ENCODE assay signal across 1 cellular context in genomic region chr20:44450938-44451450, GRCh38.
A peak's percentile ranks its signal among the peaks of the same experiment; 100 is the strongest.
TF ChIP-seq lines count a peak whose summit lies in the region.

No MANE protein-coding gene starts in this region.

TF ChIP-seq in HepG2, 621 proteins besides CTCF, POLR2A, EP300 and RAD21 (continued from another document and continues in another):
- TF ChIP-seq ZSCAN21 (CRISPR knock-in tag; IDR thresholded peaks at IDR 0.05; ENCODE audit: borderline replicate concordance) = no peak
- TF ChIP-seq ZNF749 (CRISPR knock-in tag; IDR thresholded peaks at IDR 0.05; ENCODE audit: borderline replicate concordance) = no peak
- 0 out of 2 replicates have a peak, but pooled peaks have one; percentile 38 for TF ChIP-seq DPF2 (CRISPR knock-in tag; IDR thresholded peaks at IDR 0.05; ENCODE audit: borderline replicate concordance, low read depth)
- 0 out of 2 replicates have a peak, but pooled peaks have one; percentile 25 for TF ChIP-seq ZNF512B (CRISPR knock-in tag; IDR thresholded peaks at IDR 0.05; ENCODE audit: borderline replicate concordance)
- TF ChIP-seq NR2F1 (CRISPR knock-in tag; IDR thresholded peaks at IDR 0.05) = no peak
- no peak for TF ChIP-seq ZNF703 (CRISPR knock-in tag; IDR thresholded peaks at IDR 0.05; ENCODE audit: borderline replicate concordance)
- no peak for TF ChIP-seq ZNF879 (CRISPR knock-in tag; IDR thresholded peaks at IDR 0.05)
- 0 out of 2 replicates have a peak, but pooled peaks have one; percentile 20 for TF ChIP-seq YEATS4 (CRISPR knock-in tag; IDR thresholded peaks at IDR 0.05; ENCODE audit: borderline replicate concordance)
- peak; percentile 27; the same call in 1 of the 2 replicates for TF ChIP-seq ZNF230 (CRISPR knock-in tag; IDR thresholded peaks at IDR 0.05)
- TF ChIP-seq ZNF136 (CRISPR knock-in tag; IDR thresholded peaks at IDR 0.05; ENCODE audit: low read depth) = no peak
- TF ChIP-seq SRY (CRISPR knock-in tag; IDR thresholded peaks at IDR 0.05) = no peak
- TF ChIP-seq POLR2AphosphoS5 (IDR thresholded peaks at IDR 0.05; ENCODE audit: low read depth, low read length) = no peak
- TF ChIP-seq ZNF280D (CRISPR knock-in tag; IDR thresholded peaks at IDR 0.05) = 0 out of 2 replicates have a peak, but pooled peaks have one; percentile 14
- TF ChIP-seq XBP1 (CRISPR knock-in tag; IDR thresholded peaks at IDR 0.05) = no peak
- peak; percentile 54; the same call in 1 of the 2 replicates for TF ChIP-seq HNF1B (CRISPR knock-in tag; IDR thresholded peaks at IDR 0.05)
- no peak for TF ChIP-seq CENPX (CRISPR knock-in tag; IDR thresholded peaks at IDR 0.05)
- TF ChIP-seq XRCC5 (optimal IDR thresholded peaks at IDR 0.05; ENCODE audit: low read length) = no peak
- no peak for TF ChIP-seq LCORL (IDR thresholded peaks at IDR 0.05)
- 0 out of 2 replicates have a peak, but pooled peaks have one; percentile 31 for TF ChIP-seq LCORL (CRISPR knock-in tag; IDR thresholded peaks at IDR 0.05)
- TF ChIP-seq TGIF2 (CRISPR knock-in tag; IDR thresholded peaks at IDR 0.05) = no peak
- TF ChIP-seq RARA (CRISPR knock-in tag; IDR thresholded peaks at IDR 0.05) = no peak
- TF ChIP-seq ZGPAT (CRISPR knock-in tag; IDR thresholded peaks at IDR 0.05) = peak; percentile 17; the same call in 1 of the 2 replicates
- peak; percentile 12; the same call in 1 of the 2 replicates for TF ChIP-seq PITX1 (CRISPR knock-in tag; IDR thresholded peaks at IDR 0.05)
- peak; percentile 46; the same call in 1 of the 2 replicates for TF ChIP-seq ZMYM3 (CRISPR knock-in tag; IDR thresholded peaks at IDR 0.05)
- TF ChIP-seq ZNF333 (CRISPR knock-in tag; IDR thresholded peaks at IDR 0.05; ENCODE audit: borderline replicate concordance) = peak; percentile 69; the same call in 1 of the 2 replicates
- peak; percentile 53; the same call in 1 of the 2 replicates for TF ChIP-seq ZSCAN29 (CRISPR knock-in tag; conservative IDR thresholded peaks at IDR 0.05)
- TF ChIP-seq ZBTB38 (CRISPR knock-in tag; IDR thresholded peaks at IDR 0.05) = 0 out of 2 replicates have a peak, but pooled peaks have one; percentile 41
- no peak for TF ChIP-seq ZNF496 (CRISPR knock-in tag; IDR thresholded peaks at IDR 0.05; ENCODE audit: insufficient replicate concordance)
- TF ChIP-seq NR0B2 (CRISPR knock-in tag; IDR thresholded peaks at IDR 0.05) = peak; percentile 35; the same call in 1 of the 2 replicates
- TF ChIP-seq ZNF3 (CRISPR knock-in tag; IDR thresholded peaks at IDR 0.05) = no peak
- TF ChIP-seq FOXA1 (IDR thresholded peaks at IDR 0.05) = no peak
- TF ChIP-seq FOXA1 (CRISPR knock-in tag; IDR thresholded peaks at IDR 0.05) = 0 out of 2 replicates have a peak, but pooled peaks have one; percentile 3
- TF ChIP-seq ZNF317 (CRISPR knock-in tag; IDR thresholded peaks at IDR 0.05) = peak; percentile 77; the same call in 1 of the 2 replicates
- no peak for TF ChIP-seq TEAD3 (CRISPR knock-in tag; optimal IDR thresholded peaks at IDR 0.05; ENCODE audit: borderline replicate concordance)
- TF ChIP-seq ARID4A (CRISPR knock-in tag; IDR thresholded peaks at IDR 0.05; ENCODE audit: borderline replicate concordance) = 0 out of 2 replicates have a peak, but pooled peaks have one; percentile 26
- TF ChIP-seq ZNF607 (CRISPR knock-in tag; IDR thresholded peaks at IDR 0.05; ENCODE audit: borderline replicate concordance) = 0 out of 2 replicates have a peak, but pooled peaks have one; percentile 21
- 0 out of 2 replicates have a peak, but pooled peaks have one; percentile 62 for TF ChIP-seq HIVEP1 (CRISPR knock-in tag; IDR thresholded peaks at IDR 0.05)
- peak; percentile 50; the same call in 1 of the 2 replicates for TF ChIP-seq HOXA3 (CRISPR knock-in tag; IDR thresholded peaks at IDR 0.05)
- peak; percentile 77; the same call in 1 of the 2 replicates for TF ChIP-seq GLI4 (CRISPR knock-in tag; IDR thresholded peaks at IDR 0.05; ENCODE audit: borderline replicate concordance)
- no peak; the same call in 1 of the 2 replicates for TF ChIP-seq AKAP8 (CRISPR knock-in tag; IDR thresholded peaks at IDR 0.05)
- TF ChIP-seq ZMAT5 (CRISPR knock-in tag; IDR thresholded peaks at IDR 0.05; ENCODE audit: borderline replicate concordance, low read depth) = no peak
- TF ChIP-seq TBX2 (CRISPR knock-in tag; IDR thresholded peaks at IDR 0.05; ENCODE audit: borderline replicate concordance) = peak; percentile 67; the same call in 1 of the 2 replicates
- peak; percentile 87 for TF ChIP-seq ZNF501 (CRISPR knock-in tag; IDR thresholded peaks at IDR 0.05)
- no peak for TF ChIP-seq PATZ1 (CRISPR knock-in tag; IDR thresholded peaks at IDR 0.05)
- no peak for TF ChIP-seq HHEX (CRISPR knock-in tag; IDR thresholded peaks at IDR 0.05)
- 0 out of 2 replicates have a peak, but pooled peaks have one; percentile 26 for TF ChIP-seq GZF1 (CRISPR knock-in tag; IDR thresholded peaks at IDR 0.05)
- peak; percentile 49; the same call in 1 of the 2 replicates for TF ChIP-seq ZNF556 (CRISPR knock-in tag; IDR thresholded peaks at IDR 0.05; ENCODE audit: borderline replicate concordance)
- TF ChIP-seq KDM5B (CRISPR knock-in tag; IDR thresholded peaks at IDR 0.05; ENCODE audit: borderline replicate concordance) = peak; percentile 61; the same call in 1 of the 2 replicates
- TF ChIP-seq HDAC6 (IDR thresholded peaks at IDR 0.05; ENCODE audit: low read depth, low read length) = no peak
- peak; percentile 100 for TF ChIP-seq ZNF709 (CRISPR knock-in tag; IDR thresholded peaks at IDR 0.05)
- no peak for TF ChIP-seq ZNF160 (CRISPR knock-in tag; IDR thresholded peaks at IDR 0.05)
- no peak for TF ChIP-seq ATF7 (IDR thresholded peaks at IDR 0.05)
- TF ChIP-seq ATF7 (CRISPR knock-in tag; IDR thresholded peaks at IDR 0.05) = 0 out of 2 replicates have a peak, but pooled peaks have one; percentile 11
- TF ChIP-seq NFE2L2 (IDR thresholded peaks at IDR 0.05; ENCODE audit: low read length) = no peak
- TF ChIP-seq ZNF17 (CRISPR knock-in tag; IDR thresholded peaks at IDR 0.05) = peak; percentile 69; the same call in 1 of the 2 replicates
- TF ChIP-seq ZNF121 (CRISPR knock-in tag; IDR thresholded peaks at IDR 0.05) = 0 out of 2 replicates have a peak, but pooled peaks have one; percentile 48
